Comparison of ENCODE assay signal across 24 cellular contexts in genomic region chr11:77882396-77882795, GRCh38.
"Had no signal": no experiment of that assay in that cellular context is flagged by ENCODE, and none has a peak within 500 bp of the region (broad histone marks: within the 10 kb centered on the region; RNA-seq: fewer than 3 reads in every experiment).

No MANE protein-coding gene starts in this region.

- DNase-seq: activated CD4-positive, alpha-beta T cell treated with anti-CD3 and anti-CD28 coated beads for 4 hours; activated CD8-positive, alpha-beta memory T cell treated with anti-CD3 and anti-CD28 coated beads, Interleukin-2, amount 50 U/mL, for 48 hours; activated CD8-positive, alpha-beta T cell treated with anti-CD3 and anti-CD28 coated beads for 36 hours; activated gamma-delta T cell; activated naive CD4-positive, alpha-beta T cell treated with anti-CD3 and anti-CD28 coated beads, Interleukin-2, amount 50 U/mL, for 16 hours; activated naive CD8-positive, alpha-beta T cell treated with anti-CD3 and anti-CD28 coated beads, Interleukin-2, amount 50 U/mL, for 24 hours; activated T-cell treated with anti-CD3 and anti-CD28 coated beads, Interleukin-2, amount 50 U/mL, for 24 hours; amniotic stem cell; cerebellar nuclear complex; NCI-H1092; NCI-H1417; NCI-H2029; NCI-H2107; NCI-H446; NCI-H524; Peyer's patch; Right ventricle myocardium superior; SJCRH30; SK-N-SH; T-helper 1 cell had no signal

- ATAC-seq: activated CD8-positive, alpha-beta T cell treated with anti-CD3 and anti-CD28 coated beads for 36 hours; activated naive CD8-positive, alpha-beta T cell treated with anti-CD3 and anti-CD28 coated beads, Interleukin-2, amount 50 U/mL, for 24 hours had no signal

- H3K4me3 ChIP-seq: ascending aorta, Peyer's patch, SJCRH30 had no signal

- H3K4me3 Mint-ChIP-seq: activated CD8-positive, alpha-beta T cell treated with anti-CD3 and anti-CD28 coated beads for 36 hours; activated naive CD8-positive, alpha-beta T cell treated with anti-CD3 and anti-CD28 coated beads, Interleukin-2, amount 50 U/mL, for 24 hours; activated T-cell treated with anti-CD3 and anti-CD28 coated beads, Interleukin-2, amount 50 U/mL, for 24 hours had no signal

- H3K9me3 ChIP-seq: ascending aorta, Peyer's patch, SJCRH30, SK-N-SH had no signal

- H3K27me3 ChIP-seq: ascending aorta, Peyer's patch, SJCRH30 had no signal

- H3K27me3 Mint-ChIP-seq: activated CD8-positive, alpha-beta T cell treated with anti-CD3 and anti-CD28 coated beads for 36 hours; activated naive CD8-positive, alpha-beta T cell treated with anti-CD3 and anti-CD28 coated beads, Interleukin-2, amount 50 U/mL, for 24 hours; activated T-cell treated with anti-CD3 and anti-CD28 coated beads, Interleukin-2, amount 50 U/mL, for 24 hours had no signal

- H3K27ac ChIP-seq: ascending aorta, KMS-11, Peyer's patch, RWPE1, VCaP had no signal

- H3K9me3 Mint-ChIP-seq: activated CD8-positive, alpha-beta T cell treated with anti-CD3 and anti-CD28 coated beads for 36 hours; activated naive CD8-positive, alpha-beta T cell treated with anti-CD3 and anti-CD28 coated beads, Interleukin-2, amount 50 U/mL, for 24 hours; activated T-cell treated with anti-CD3 and anti-CD28 coated beads, Interleukin-2, amount 50 U/mL, for 24 hours had no signal

- H3K27ac Mint-ChIP-seq: activated CD8-positive, alpha-beta T cell treated with anti-CD3 and anti-CD28 coated beads for 36 hours; activated naive CD8-positive, alpha-beta T cell treated with anti-CD3 and anti-CD28 coated beads, Interleukin-2, amount 50 U/mL, for 24 hours; activated T-cell treated with anti-CD3 and anti-CD28 coated beads, Interleukin-2, amount 50 U/mL, for 24 hours had no signal
